ENCODE assay signal across 15 cellular contexts in the genomic region with DNA sequence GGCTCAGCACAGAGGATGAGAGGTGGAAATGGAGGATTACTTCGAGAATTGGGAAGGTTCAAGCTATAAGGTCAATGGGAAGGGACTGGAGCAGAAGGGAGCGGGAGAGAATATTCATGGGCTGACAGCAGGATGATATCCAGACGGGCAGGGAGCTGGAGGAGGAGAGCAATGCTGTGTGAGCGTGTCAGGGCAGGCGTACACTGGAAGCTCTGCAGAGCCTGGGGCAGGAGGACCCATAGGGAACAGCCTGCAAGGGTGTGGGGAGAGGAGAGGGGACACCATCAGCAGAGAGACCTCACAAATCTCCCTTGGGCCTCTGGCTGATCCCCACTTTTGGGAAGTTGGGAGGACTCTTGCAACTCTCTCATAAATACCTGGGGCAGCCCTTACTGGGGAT. TPM values are rescaled to one million over a fixed set of nuclear protein-coding genes. Genes with fewer than 3 reads are reported as not detected.
DNase-seq lines count a peak whose midpoint lies in the region; ATAC-seq and TF ChIP-seq lines count a peak whose summit lies in the region.
"Had no signal": no experiment of that assay in that cellular context is flagged by ENCODE, and none has a peak within 500 bp of the region (broad histone marks: within the 10 kb centered on the region; RNA-seq: fewer than 3 reads in every experiment).

No MANE protein-coding gene starts in this region.

- CTCF ChIA-PET in MCF 10A (lab: Yijun Ruan, JAX) = no interaction called here

- H4K20me1 ChIP-seq in MM.1S (ENCODE audit: insufficient read depth, low read length) = no peaks in the 10 kb centered on the region

- H3K9me3 Mint-ChIP-seq in T-helper 2 cell treated with Interferon-gamma antibody and Interleukin-4, amounts not matched to agents 5 μg/mL and 100 μg/mL, for 36 hours = no peaks in the 10 kb centered on the region
- no peaks in the 10 kb centered on the region for H3K9me3 Mint-ChIP-seq in MCF 10A (ENCODE audit: unreplicated experiment)
- H3K9me3 Mint-ChIP-seq: activated B cell treated with CpG ODN at 0.5 μM for 24 hours; CD4-positive, alpha-beta memory T cell had no signal

- peak overlapping the region; percentile 53 for H3K27ac Mint-ChIP-seq in T-helper 2 cell treated with Interferon-gamma antibody and Interleukin-4, amounts not matched to agents 5 μg/mL and 100 μg/mL, for 36 hours
- peak overlapping the region; percentile 21 for H3K27ac Mint-ChIP-seq in MCF 10A (ENCODE audit: low read depth, unreplicated experiment)
- H3K27ac Mint-ChIP-seq: activated B cell treated with CpG ODN at 0.5 μM for 24 hours had no signal

- no peak for ATAC-seq in HG02678 (IDR thresholded peaks at IDR 0.05; ENCODE audit: unreplicated experiment)
- ATAC-seq: body of pancreas had no signal

- intact Hi-C loops in MCF 10A (cut with micrococcal nuclease) = no loop called here

- DNase-seq in T-helper 2 cell treated with Interferon-gamma antibody and Interleukin-4, amounts not matched to agents 5 μg/mL and 100 μg/mL, for 36 hours (ENCODE audit: low spot score) = no peak
- DNase-seq in T-helper 2 cell (no peak), MM.1S (no peak), MCF 10A (ENCODE audit: unreplicated experiment) (no peak), NAMALWA (ENCODE audit: low spot score) (no peak), ureter (ENCODE audit: low spot score) (no peak)
- DNase-seq: activated B cell treated with CpG ODN at 0.5 μM for 24 hours; body of pancreas; CD4-positive, alpha-beta memory T cell; KBM-7; NCI-H2029; stimulated activated CD4-positive, alpha-beta T cell treated with anti-CD3 and anti-CD28 coated beads, Interleukin-12 subunit alpha, Interleukin-12 subunit beta, amount 100 ng/mL, for 4 hours had no signal

- no peaks in the 10 kb centered on the region for H3F3A ChIP-seq in MM.1S (ENCODE audit: insufficient read depth, low read length)

- no TSS peak for BruUV-seq in MCF 10A (replicated peaks; lab: Mats Ljungman, UMichigan)

- H3K36me3 ChIP-seq in MM.1S (replicated peaks; ENCODE audit: insufficient read depth, low read length) (no peaks in the 10 kb centered on the region), rectal smooth muscle tissue (ENCODE audit: control insufficient read depth, insufficient read depth, low read length) (peaks cover 26% of the 10 kb centered on the region)

- no peaks in the 10 kb centered on the region for H3K9me3 ChIP-seq in MM.1S (replicated peaks; ENCODE audit: insufficient read depth, low read length)
- H3K9me3 ChIP-seq: body of pancreas had no signal

- POLR2A ChIA-PET in MCF 10A (lab: Yijun Ruan, JAX) = interaction anchor here (1.1 kb wide), 1 partner anchor 78 kb away, joined by 4 read pairs; no protein-coding TSS in a partner anchor

- H3K4me3 ChIP-seq in MM.1S (ENCODE audit: low read length) (peak overlapping the region; percentile 89), rectal smooth muscle tissue (ENCODE audit: low read length) (no peak overlapping the region)
- H3K4me3 ChIP-seq: body of pancreas had no signal

- H3K27me3 ChIP-seq in MM.1S (replicated peaks; ENCODE audit: insufficient read depth, low read length) (no peaks in the 10 kb centered on the region), rectal smooth muscle tissue (ENCODE audit: control insufficient read depth, insufficient read depth, low read length) (no peaks in the 10 kb centered on the region)
- H3K27me3 ChIP-seq: body of pancreas, dorsolateral prefrontal cortex had no signal

- peak overlapping the region; percentile 69 for H3K4me2 ChIP-seq in MM.1S (ENCODE audit: low read depth, low read length)

- peak overlapping the region; percentile 51; the same call in 1 of the 2 replicates for H2AFZ ChIP-seq in MM.1S (ENCODE audit: low read length)

- H3K9ac ChIP-seq in MM.1S (ENCODE audit: low read length) (peak overlapping the region; percentile 73; the same call in 1 of the 2 replicates), rectal smooth muscle tissue (ENCODE audit: low read length) (no peak overlapping the region)

- H3K4me3 Mint-ChIP-seq in T-helper 2 cell treated with Interferon-gamma antibody and Interleukin-4, amounts not matched to agents 5 μg/mL and 100 μg/mL, for 36 hours = no peak overlapping the region
- H3K4me3 Mint-ChIP-seq in MCF 10A (ENCODE audit: unreplicated experiment) = no peak overlapping the region
- H3K4me3 Mint-ChIP-seq: activated B cell treated with CpG ODN at 0.5 μM for 24 hours had no signal

- no peaks in the 10 kb centered on the region for H3K4me1 ChIP-seq in MM.1S (ENCODE audit: low read length)
- peaks cover 22% of the 10 kb centered on the region for H3K4me1 ChIP-seq in rectal smooth muscle tissue (ENCODE audit: control insufficient read depth, insufficient read depth, low read length)

- peaks cover 2% of the 10 kb centered on the region for H3K4me1 Mint-ChIP-seq in T-helper 2 cell treated with Interferon-gamma antibody and Interleukin-4, amounts not matched to agents 5 μg/mL and 100 μg/mL, for 36 hours (ENCODE audit: low read depth)
- peaks cover 39% of the 10 kb centered on the region for H3K4me1 Mint-ChIP-seq in MCF 10A (ENCODE audit: insufficient read depth, unreplicated experiment)
- H3K4me1 Mint-ChIP-seq: activated B cell treated with CpG ODN at 0.5 μM for 24 hours had no signal

- H3K36me3 Mint-ChIP-seq in T-helper 2 cell treated with Interferon-gamma antibody and Interleukin-4, amounts not matched to agents 5 μg/mL and 100 μg/mL, for 36 hours (ENCODE audit: low read depth) = peaks cover 77% of the 10 kb centered on the region
- peaks cover 44% of the 10 kb centered on the region for H3K36me3 Mint-ChIP-seq in MCF 10A (ENCODE audit: insufficient read depth, unreplicated experiment)

- H3K79me2 ChIP-seq in MM.1S (ENCODE audit: low read length) = peaks cover 14% of the 10 kb centered on the region

- TF ChIP-seq CTCF in MM.1S (IDR thresholded peaks at IDR 0.05; ENCODE audit: low read length) (no peak), MCF 10A (IDR thresholded peaks at IDR 0.05; ENCODE audit: unreplicated experiment) (no peak)

- no peaks in the 10 kb centered on the region for H3K9me2 ChIP-seq in MM.1S (replicated peaks; ENCODE audit: insufficient read depth, low read length)

- H3K27me3 Mint-ChIP-seq in T-helper 2 cell treated with Interferon-gamma antibody and Interleukin-4, amounts not matched to agents 5 μg/mL and 100 μg/mL, for 36 hours (ENCODE audit: low read depth) = no peaks in the 10 kb centered on the region
- H3K27me3 Mint-ChIP-seq in MCF 10A (ENCODE audit: insufficient read depth, unreplicated experiment) = no peaks in the 10 kb centered on the region
- H3K27me3 Mint-ChIP-seq: activated B cell treated with CpG ODN at 0.5 μM for 24 hours; CD4-positive, alpha-beta memory T cell had no signal

- H3K27ac ChIP-seq in MM.1S (ENCODE audit: low read length) = no peak overlapping the region
- H3K27ac ChIP-seq in rectal smooth muscle tissue (ENCODE audit: low read depth, low read length) = peak overlapping the region; percentile 61

RNA-seq across cellular contexts. Expression of a gene that starts 13.7 kb away (rescaled TPM):
- total RNA-seq in MCF 10A (2022) (6.3 and 11.7 TPM in 2 replicates), ureter (26.1 TPM)
